ENCODE assay signal across 9 cellular contexts in genomic region chr7:148084138-148084537, GRCh38.
DNase-seq lines count a peak whose midpoint lies in the region; TF ChIP-seq lines count a peak whose summit lies in the region.
"Had no signal": no experiment of that assay in that cellular context is flagged by ENCODE, and none has a peak within 500 bp of the region (broad histone marks: within the 10 kb centered on the region; RNA-seq: fewer than 3 reads in every experiment).

No MANE protein-coding gene starts in this region.

- H3K4me2 ChIP-seq in MM.1S (ENCODE audit: low read depth, low read length) (no peak overlapping the region), neural cell (ENCODE audit: low read length) (no peak overlapping the region)

- H2AFZ ChIP-seq in MM.1S (ENCODE audit: low read length) (no peak overlapping the region), neural cell (ENCODE audit: low read depth, low read length) (no peak overlapping the region)
- H2AFZ ChIP-seq: parathyroid adenoma had no signal

- DNase-seq in COR-L47 (lab: John Stamatoyannopoulos, UW) (peak; percentile 73), GM20000 (ENCODE audit: low spot score) (peak; percentile 19), MM.1S (peak; percentile 73), RWPE1 (ENCODE audit: low spot score) (peak; percentile 5), esophagus muscularis mucosa (ENCODE audit: extremely low spot score) (no peak), mesenteric fat pad (ENCODE audit: low spot score) (no peak)
- DNase-seq in activated effector memory CD4-positive, alpha-beta T cell treated with Interleukin-2 at 50 U/mL for 16 hours, result no peak

- H3K79me2 ChIP-seq in MM.1S (ENCODE audit: low read length) (no peaks in the 10 kb centered on the region), neural cell (replicated peaks; ENCODE audit: insufficient read depth, low read length) (no peaks in the 10 kb centered on the region)
- H3K79me2 ChIP-seq: parathyroid adenoma had no signal

- H3K4me3 ChIP-seq in MM.1S (ENCODE audit: low read length), result no peak overlapping the region
- peak overlapping the region in 1 of 4 donors; percentile 4 for H3K4me3 ChIP-seq in esophagus muscularis mucosa
- H3K4me3 ChIP-seq in neural cell (ENCODE audit: low read length), result no peak overlapping the region

- peak; percentile 96 for TF ChIP-seq RAD21 in neural cell (conservative IDR thresholded peaks at IDR 0.05)

- H3K36me3 ChIP-seq in MM.1S (replicated peaks; ENCODE audit: insufficient read depth, low read length) (no peaks in the 10 kb centered on the region), esophagus muscularis mucosa (no peaks in the 10 kb centered on the region), neural cell (ENCODE audit: insufficient read depth, low read length) (no peaks in the 10 kb centered on the region)

- CTCF ChIA-PET in RWPE1 (lab: Yijun Ruan, JAX), result no interaction called here

- H3K9ac ChIP-seq in MM.1S (ENCODE audit: low read length), result no peak overlapping the region
- no peak overlapping the region for H3K9ac ChIP-seq in neural cell (ENCODE audit: low read length)
- H3K9ac ChIP-seq: parathyroid adenoma had no signal

- POLR2A ChIA-PET in RWPE1 (lab: Yijun Ruan, JAX; ENCODE audit: low non-redundant PET), result no interaction called here

- TF ChIP-seq POLR2A in esophagus muscularis mucosa (IDR thresholded peaks at IDR 0.05; ENCODE audit: low read depth), result no peak

- H3K9me3 ChIP-seq in MM.1S (replicated peaks; ENCODE audit: insufficient read depth, low read length) (no peaks in the 10 kb centered on the region), esophagus muscularis mucosa (no peaks in the 10 kb centered on the region), neural cell (ENCODE audit: low read length) (no peaks in the 10 kb centered on the region)

- no peak overlapping the region for H3K27ac ChIP-seq in MM.1S (ENCODE audit: low read length)
- H3K27ac ChIP-seq in RWPE1, result no peak overlapping the region
- no peak overlapping the region for H3K27ac ChIP-seq in esophagus muscularis mucosa (replicated peaks in 1 of 4)
- H3K27ac ChIP-seq in neural cell (ENCODE audit: low read length), result no peak overlapping the region
- H3K27ac ChIP-seq: parathyroid adenoma had no signal

- TF ChIP-seq EP300 in esophagus muscularis mucosa (IDR thresholded peaks at IDR 0.05) (no peak), neural cell (conservative IDR thresholded peaks at IDR 0.05; ENCODE audit: poor library complexity, severe bottlenecking) (peak; percentile 17)

- H3K9me2 ChIP-seq in MM.1S (replicated peaks; ENCODE audit: insufficient read depth, low read length) (no peaks in the 10 kb centered on the region), neural cell (ENCODE audit: insufficient read depth, low read length) (no peaks in the 10 kb centered on the region)

- H3F3A ChIP-seq in MM.1S (ENCODE audit: insufficient read depth, low read length), result no peaks in the 10 kb centered on the region
- H3F3A ChIP-seq in neural cell (ENCODE audit: insufficient read depth, low read length, poor library complexity, severe bottlenecking), result no peaks in the 10 kb centered on the region

- H4K20me1 ChIP-seq in MM.1S (ENCODE audit: insufficient read depth, low read length), result no peaks in the 10 kb centered on the region
- H4K20me1 ChIP-seq in neural cell (ENCODE audit: insufficient read depth), result no peaks in the 10 kb centered on the region

- H3K4me1 ChIP-seq in MM.1S (ENCODE audit: low read length) (no peaks in the 10 kb centered on the region), esophagus muscularis mucosa (peaks cover 0 to 15% (median 10%) of the 10 kb centered on the region in 4 donors)
- H3K4me1 ChIP-seq: parathyroid adenoma had no signal

- no peaks in the 10 kb centered on the region for H3K27me3 ChIP-seq in MM.1S (replicated peaks; ENCODE audit: insufficient read depth, low read length)
- no peaks in the 10 kb centered on the region for H3K27me3 ChIP-seq in esophagus muscularis mucosa
- no peaks in the 10 kb centered on the region for H3K27me3 ChIP-seq in neural cell (ENCODE audit: insufficient read depth, low read depth, low read length)

- TF ChIP-seq CTCF in GM20000 (IDR thresholded peaks at IDR 0.05; ENCODE audit: extremely low read depth, missing control alignments) (peak; percentile 51), MM.1S (IDR thresholded peaks at IDR 0.05; ENCODE audit: low read length) (peak; percentile 90), RWPE1 (conservative IDR thresholded peaks at IDR 0.05; ENCODE audit: low read depth) (peak; percentile 55), esophagus muscularis mucosa (IDR thresholded peaks at IDR 0.05) (peak; percentile 58 to 67 (median 66)), neural cell (IDR thresholded peaks at IDR 0.05; ENCODE audit: poor library complexity, severe bottlenecking) (peak; percentile 88)

- WGBS in esophagus muscularis mucosa, result 2% methylated on average over 3 of the region's 3 CpGs

- intact Hi-C loops in esophagus muscularis mucosa (cut with DNase I), result loop anchor here (5.0 kb wide), 1 partner anchor 842 kb away; no protein-coding TSS in a partner anchor

TF ChIP-seq in neural cell, 6 proteins besides CTCF, POLR2A, EP300 and RAD21:
- TF ChIP-seq SMC3 (conservative IDR thresholded peaks at IDR 0.05; ENCODE audit: poor library complexity), result peak; percentile 97
- no peak for TF ChIP-seq REST (IDR thresholded peaks at IDR 0.05; ENCODE audit: borderline replicate concordance)

Comparison
In these comparisons a context has a peak if more than half of its experiments do, and no peak if none do; other contexts are left out.
1. DNase-seq: peak in COR-L47 (single experiment), GM20000 (single experiment), MM.1S (single experiment) and RWPE1 (single experiment); none in esophagus muscularis mucosa (single experiment), activated effector memory CD4-positive, alpha-beta T cell treated with Interleukin-2 at 50 U/mL for 16 hours (single experiment) and mesenteric fat pad (single experiment).
2. Peak in every context shown above with its lines, with median percentiles within 50 percentile points of each other: CTCF ChIP-seq.